In the genomic region with DNA sequence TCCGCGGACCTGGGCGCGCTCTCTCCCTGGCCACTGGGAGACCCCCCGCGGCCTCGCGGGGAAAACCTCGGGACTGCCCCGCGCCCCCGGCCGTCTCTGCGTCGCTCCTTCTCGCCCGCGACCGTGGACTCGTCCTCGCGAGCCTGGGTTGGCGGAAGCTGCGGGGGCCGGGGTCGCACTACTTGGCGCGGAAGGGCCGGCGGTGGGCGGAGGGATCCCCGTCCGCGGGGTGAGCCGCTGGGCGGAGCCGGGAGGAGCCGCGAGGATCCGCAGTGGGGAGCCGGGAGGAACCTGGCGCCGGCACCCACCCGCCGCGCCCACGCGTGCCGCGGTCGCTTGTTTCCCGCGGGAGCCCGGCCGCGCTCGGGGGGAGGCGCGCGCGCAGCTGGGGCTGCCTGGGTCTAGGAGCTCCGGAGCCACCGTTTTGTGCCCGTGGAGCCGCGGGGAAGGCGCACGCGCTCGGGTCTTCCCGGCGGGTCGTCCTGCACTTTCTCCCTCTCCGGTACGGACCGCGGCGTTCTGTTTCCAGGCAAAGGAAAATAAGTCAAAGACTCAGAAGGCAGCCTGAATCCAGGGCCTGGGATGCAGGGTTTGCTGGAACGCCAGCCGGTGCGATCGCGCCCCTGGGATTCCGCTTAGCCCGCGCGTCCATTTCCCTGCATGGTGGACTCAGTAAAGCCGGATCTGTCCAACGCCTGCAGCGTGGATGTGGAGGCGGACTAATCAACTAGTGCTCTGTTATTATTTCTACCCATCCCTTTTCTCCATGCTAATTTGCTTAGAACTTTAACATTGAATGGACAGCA, we compare ENCODE assay signal across 1 cellular context.
TF ChIP-seq lines count a peak whose summit lies in the region.

No MANE protein-coding gene starts in this region.

TF ChIP-seq in A549, 52 proteins besides CTCF, POLR2A, EP300 and RAD21 (continued from another document):
- TF ChIP-seq RARB (CRISPR knock-in tag; IDR thresholded peaks at IDR 0.05) (no peak), CBX8 (IDR thresholded peaks at IDR 0.05) (no peak), FOSB (CRISPR knock-in tag; IDR thresholded peaks at IDR 0.05) (no peak), CBX2 (IDR thresholded peaks at IDR 0.05; ENCODE audit: borderline replicate concordance, low read depth) (no peak), JUN (IDR thresholded peaks at IDR 0.05) (peak in 1 of 2 experiments; percentile 87; a peak in 3 of 5 replicates), SMC3 (IDR thresholded peaks at IDR 0.05) (peak; percentile 25; the same call in 2 of the 3 replicates), POLR2AphosphoS2 (conservative IDR thresholded peaks at IDR 0.05; ENCODE audit: low read length) (no peak), HEYL (CRISPR knock-in tag; IDR thresholded peaks at IDR 0.05) (0 out of 2 replicates have a peak, but pooled peaks have one; percentile 27), ZFP36 (IDR thresholded peaks at IDR 0.05; ENCODE audit: borderline replicate concordance, partially characterized antibody) (no peak), HOXB13 (CRISPR knock-in tag; IDR thresholded peaks at IDR 0.05; ENCODE audit: low read depth) (no peak), HDAC2 (IDR thresholded peaks at IDR 0.05) (no peak), HOXB5 (CRISPR knock-in tag; IDR thresholded peaks at IDR 0.05) (peak; percentile 64; the same call in 1 of the 2 replicates), HOXA7 (CRISPR knock-in tag; IDR thresholded peaks at IDR 0.05) (no peak), CHD2 (IDR thresholded peaks at IDR 0.05; ENCODE audit: low read length, partially characterized antibody) (peak; percentile 71), MAFK (IDR thresholded peaks at IDR 0.05; ENCODE audit: partially characterized antibody) (no peak)
- TF ChIP-seq, protein P1, sequence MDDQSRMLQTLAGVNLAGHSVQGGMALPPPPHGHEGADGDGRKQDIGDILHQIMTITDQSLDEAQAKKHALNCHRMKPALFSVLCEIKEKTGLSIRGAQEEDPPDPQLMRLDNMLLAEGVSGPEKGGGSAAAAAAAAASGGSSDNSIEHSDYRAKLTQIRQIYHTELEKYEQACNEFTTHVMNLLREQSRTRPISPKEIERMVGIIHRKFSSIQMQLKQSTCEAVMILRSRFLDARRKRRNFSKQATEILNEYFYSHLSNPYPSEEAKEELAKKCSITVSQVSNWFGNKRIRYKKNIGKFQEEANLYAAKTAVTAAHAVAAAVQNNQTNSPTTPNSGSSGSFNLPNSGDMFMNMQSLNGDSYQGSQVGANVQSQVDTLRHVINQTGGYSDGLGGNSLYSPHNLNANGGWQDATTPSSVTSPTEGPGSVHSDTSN (IDR thresholded peaks at IDR 0.05), result peak; percentile 92
- TF ChIP-seq, protein P2, sequence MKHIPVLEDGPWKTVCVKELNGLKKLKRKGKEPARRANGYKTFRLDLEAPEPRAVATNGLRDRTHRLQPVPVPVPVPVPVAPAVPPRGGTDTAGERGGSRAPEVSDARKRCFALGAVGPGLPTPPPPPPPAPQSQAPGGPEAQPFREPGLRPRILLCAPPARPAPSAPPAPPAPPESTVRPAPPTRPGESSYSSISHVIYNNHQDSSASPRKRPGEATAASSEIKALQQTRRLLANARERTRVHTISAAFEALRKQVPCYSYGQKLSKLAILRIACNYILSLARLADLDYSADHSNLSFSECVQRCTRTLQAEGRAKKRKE (CRISPR knock-in tag; IDR thresholded peaks at IDR 0.05; ENCODE audit: low read depth), result no peak
- TF ChIP-seq, protein P3, sequence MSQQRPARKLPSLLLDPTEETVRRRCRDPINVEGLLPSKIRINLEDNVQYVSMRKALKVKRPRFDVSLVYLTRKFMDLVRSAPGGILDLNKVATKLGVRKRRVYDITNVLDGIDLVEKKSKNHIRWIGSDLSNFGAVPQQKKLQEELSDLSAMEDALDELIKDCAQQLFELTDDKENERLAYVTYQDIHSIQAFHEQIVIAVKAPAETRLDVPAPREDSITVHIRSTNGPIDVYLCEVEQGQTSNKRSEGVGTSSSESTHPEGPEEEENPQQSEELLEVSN (IDR thresholded peaks at IDR 0.05; ENCODE audit: borderline replicate concordance, low read depth), result no peak
- TF ChIP-seq, protein P4, sequence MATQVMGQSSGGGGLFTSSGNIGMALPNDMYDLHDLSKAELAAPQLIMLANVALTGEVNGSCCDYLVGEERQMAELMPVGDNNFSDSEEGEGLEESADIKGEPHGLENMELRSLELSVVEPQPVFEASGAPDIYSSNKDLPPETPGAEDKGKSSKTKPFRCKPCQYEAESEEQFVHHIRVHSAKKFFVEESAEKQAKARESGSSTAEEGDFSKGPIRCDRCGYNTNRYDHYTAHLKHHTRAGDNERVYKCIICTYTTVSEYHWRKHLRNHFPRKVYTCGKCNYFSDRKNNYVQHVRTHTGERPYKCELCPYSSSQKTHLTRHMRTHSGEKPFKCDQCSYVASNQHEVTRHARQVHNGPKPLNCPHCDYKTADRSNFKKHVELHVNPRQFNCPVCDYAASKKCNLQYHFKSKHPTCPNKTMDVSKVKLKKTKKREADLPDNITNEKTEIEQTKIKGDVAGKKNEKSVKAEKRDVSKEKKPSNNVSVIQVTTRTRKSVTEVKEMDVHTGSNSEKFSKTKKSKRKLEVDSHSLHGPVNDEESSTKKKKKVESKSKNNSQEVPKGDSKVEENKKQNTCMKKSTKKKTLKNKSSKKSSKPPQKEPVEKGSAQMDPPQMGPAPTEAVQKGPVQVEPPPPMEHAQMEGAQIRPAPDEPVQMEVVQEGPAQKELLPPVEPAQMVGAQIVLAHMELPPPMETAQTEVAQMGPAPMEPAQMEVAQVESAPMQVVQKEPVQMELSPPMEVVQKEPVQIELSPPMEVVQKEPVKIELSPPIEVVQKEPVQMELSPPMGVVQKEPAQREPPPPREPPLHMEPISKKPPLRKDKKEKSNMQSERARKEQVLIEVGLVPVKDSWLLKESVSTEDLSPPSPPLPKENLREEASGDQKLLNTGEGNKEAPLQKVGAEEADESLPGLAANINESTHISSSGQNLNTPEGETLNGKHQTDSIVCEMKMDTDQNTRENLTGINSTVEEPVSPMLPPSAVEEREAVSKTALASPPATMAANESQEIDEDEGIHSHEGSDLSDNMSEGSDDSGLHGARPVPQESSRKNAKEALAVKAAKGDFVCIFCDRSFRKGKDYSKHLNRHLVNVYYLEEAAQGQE (IDR thresholded peaks at IDR 0.05), result peak; percentile 57
